ENCODE assay signal across 9 cellular contexts in genomic region chr16:47258874-47259461, GRCh38.
DNase-seq lines count a peak whose midpoint lies in the region; ATAC-seq and TF ChIP-seq lines count a peak whose summit lies in the region.
"Had no signal": no experiment of that assay in that cellular context is flagged by ENCODE, and none has a peak within 500 bp of the region (broad histone marks: within the 10 kb centered on the region; RNA-seq: fewer than 3 reads in every experiment).

No MANE protein-coding gene starts in this region.

- H3K27ac ChIP-seq in GM23338 (ENCODE audit: low read depth) (no peak overlapping the region), PC-3 (ENCODE audit: low read length) (no peak overlapping the region), stomach (no peak overlapping the region)
- H3K27ac ChIP-seq: BLaER1 treated with 17β-estradiol and CSF1 and Interleukin-3, amounts not matched to agents 10 nM and 100 nM had no signal

- no peak overlapping the region for H3K9ac ChIP-seq in PC-3 (ENCODE audit: low read length)
- H3K9ac ChIP-seq: BLaER1 treated with 17β-estradiol and CSF1 and Interleukin-3, amounts not matched to agents 10 nM and 100 nM had no signal

- peak; percentile 1 for DNase-seq in NCI-H2107 treated with DMSO at 0.1 percent for 48 hours (lab: John Stamatoyannopoulos, UW; ENCODE audit: unreplicated experiment)
- DNase-seq in NCI-H2107 (lab: John Stamatoyannopoulos, UW) = no peak
- DNase-seq in GM23338 (ENCODE audit: low spot score) = peak; percentile 71
- peak; percentile 46 for DNase-seq in PC-3
- peak; percentile 1 for DNase-seq in fibroblast of gingiva (ENCODE audit: low read depth)
- DNase-seq in stomach = no peak
- DNase-seq in activated T-helper 1 cell treated with anti-CD3 and anti-CD28 coated beads, Interleukin-12 subunit alpha, Interleukin-12 subunit beta, Interleukin-2, Interleukin-4 antibody, amounts not matched to agents 30 ng/mL and 10 ng/mL and 1 ng/mL, durations not matched to agents 14 hours and 24 hours and 36 hours (ENCODE audit: low spot score) = no peak
- no peak for DNase-seq in NCI-H2029 (lab: John Stamatoyannopoulos, UW)

- H3K4me2 ChIP-seq in GM23338 (no peak overlapping the region), PC-3 (ENCODE audit: low read length) (no peak overlapping the region)
- H3K4me2 ChIP-seq: BLaER1 treated with 17β-estradiol and CSF1 and Interleukin-3, amounts not matched to agents 10 nM and 100 nM had no signal

- BruUV-seq in PC-3 (replicated peaks; lab: Mats Ljungman, UMichigan) = no TSS peak

- H4K20me1 ChIP-seq in GM23338 (replicated peaks; ENCODE audit: insufficient read depth) (no peaks in the 10 kb centered on the region), PC-3 (ENCODE audit: low read length) (no peaks in the 10 kb centered on the region)
- H4K20me1 ChIP-seq: BLaER1 treated with 17β-estradiol and CSF1 and Interleukin-3, amounts not matched to agents 10 nM and 100 nM had no signal

- no peaks in the 10 kb centered on the region for H3K4me1 ChIP-seq in GM23338 (ENCODE audit: insufficient read depth)
- no peaks in the 10 kb centered on the region for H3K4me1 ChIP-seq in PC-3 (ENCODE audit: insufficient read depth, low read length)
- H3K4me1 ChIP-seq in stomach = no peaks in the 10 kb centered on the region
- H3K4me1 ChIP-seq: BLaER1 treated with 17β-estradiol and CSF1 and Interleukin-3, amounts not matched to agents 10 nM and 100 nM had no signal

- TF ChIP-seq CTCF in GM23338 (conservative IDR thresholded peaks at IDR 0.05; ENCODE audit: low read depth in 2 of 2) (peak; percentile 69 to 83), PC-3 (conservative IDR thresholded peaks at IDR 0.05; ENCODE audit: low read depth, low read length) (peak; percentile 65), stomach (IDR thresholded peaks at IDR 0.05) (peak in 4 of 7 experiments; percentile 17 to 45 (median 43))

- no peaks in the 10 kb centered on the region for H3K9me2 ChIP-seq in GM23338 (ENCODE audit: insufficient read depth)
- H3K9me2 ChIP-seq in PC-3 (replicated peaks; ENCODE audit: low read length) = no peaks in the 10 kb centered on the region

- 64 to 82% (median 70%) methylated on average over 2 of the region's 2 CpGs for WGBS in stomach, 5 donors

- H3K4me3 ChIP-seq in GM23338 (no peak overlapping the region), PC-3 (ENCODE audit: low read length) (no peak overlapping the region), stomach (no peak overlapping the region)
- H3K4me3 ChIP-seq: BLaER1 treated with 17β-estradiol and CSF1 and Interleukin-3, amounts not matched to agents 10 nM and 100 nM had no signal

- TF ChIP-seq EP300 in stomach (IDR thresholded peaks at IDR 0.05) = no peak

- no peak for TF ChIP-seq POLR2A in stomach (IDR thresholded peaks at IDR 0.05)

- H3F3A ChIP-seq in GM23338 (replicated peaks; ENCODE audit: low read depth) = no peaks in the 10 kb centered on the region
- H3F3A ChIP-seq in PC-3 (ENCODE audit: low read length, unreplicated experiment) = no peaks in the 10 kb centered on the region

- H3K36me3 Mint-ChIP-seq in GM23338 (ENCODE audit: low read depth) = no peaks in the 10 kb centered on the region; the same call in 2 of the 3 replicates
- H3K36me3 Mint-ChIP-seq in activated T-helper 1 cell treated with anti-CD3 and anti-CD28 coated beads, Interleukin-12 subunit alpha, Interleukin-12 subunit beta, Interleukin-2, Interleukin-4 antibody, amounts not matched to agents 30 ng/mL and 10 ng/mL and 1 ng/mL, durations not matched to agents 14 hours and 24 hours and 36 hours (ENCODE audit: low read depth) = peaks cover 7% of the 10 kb centered on the region

- H3K36me3 ChIP-seq in GM23338 (ENCODE audit: insufficient read depth) (no peaks in the 10 kb centered on the region), PC-3 (ENCODE audit: low read depth, low read length) (no peaks in the 10 kb centered on the region), stomach (peaks cover 11 to 42% (median 40%) of the 10 kb centered on the region in 4 donors)

- H2AFZ ChIP-seq in GM23338 (no peak overlapping the region), PC-3 (ENCODE audit: low read length) (no peak overlapping the region)

- no peaks in the 10 kb centered on the region for H3K4me1 Mint-ChIP-seq in GM23338
- H3K4me1 Mint-ChIP-seq in activated T-helper 1 cell treated with anti-CD3 and anti-CD28 coated beads, Interleukin-12 subunit alpha, Interleukin-12 subunit beta, Interleukin-2, Interleukin-4 antibody, amounts not matched to agents 30 ng/mL and 10 ng/mL and 1 ng/mL, durations not matched to agents 14 hours and 24 hours and 36 hours (ENCODE audit: low read depth) = no peaks in the 10 kb centered on the region

- H3K9me3 ChIP-seq in PC-3 (ENCODE audit: low read length) (no peaks in the 10 kb centered on the region), stomach (no peaks in the 10 kb centered on the region)
- H3K9me3 ChIP-seq: BLaER1 treated with 17β-estradiol and CSF1 and Interleukin-3, amounts not matched to agents 10 nM and 100 nM had no signal

- POLR2A ChIA-PET in PC-3 (lab: Charles Lee; ENCODE audit: unreplicated experiment) = no interaction called here

- no peaks in the 10 kb centered on the region for H3K27me3 Mint-ChIP-seq in GM23338 (ENCODE audit: insufficient read depth, low read depth, poor library complexity)
- H3K27me3 Mint-ChIP-seq in activated T-helper 1 cell treated with anti-CD3 and anti-CD28 coated beads, Interleukin-12 subunit alpha, Interleukin-12 subunit beta, Interleukin-2, Interleukin-4 antibody, amounts not matched to agents 30 ng/mL and 10 ng/mL and 1 ng/mL, durations not matched to agents 14 hours and 24 hours and 36 hours (ENCODE audit: insufficient read depth) = no peaks in the 10 kb centered on the region

- ATAC-seq in GM23338 = peak; percentile 57; the same call in 2 of the 3 replicates
- ATAC-seq in PC-3 = no peak; the same call in 1 of the 2 replicates

- CTCF ChIA-PET in PC-3 (lab: Charles Lee) = interaction anchor here (0.6 kb wide), 1 partner anchor 906 kb away, joined by 3 read pairs; no protein-coding TSS in a partner anchor

- no peaks in the 10 kb centered on the region for H3K79me2 ChIP-seq in GM23338 (replicated peaks; ENCODE audit: insufficient read depth)
- no peaks in the 10 kb centered on the region for H3K79me2 ChIP-seq in PC-3 (ENCODE audit: low read length)

- H3K4me3 Mint-ChIP-seq in GM23338 = no peak overlapping the region
- H3K4me3 Mint-ChIP-seq in activated T-helper 1 cell treated with anti-CD3 and anti-CD28 coated beads, Interleukin-12 subunit alpha, Interleukin-12 subunit beta, Interleukin-2, Interleukin-4 antibody, amounts not matched to agents 30 ng/mL and 10 ng/mL and 1 ng/mL, durations not matched to agents 14 hours and 24 hours and 36 hours = no peak overlapping the region

- no peak overlapping the region for H3K27ac Mint-ChIP-seq in GM23338
- H3K27ac Mint-ChIP-seq in activated T-helper 1 cell treated with anti-CD3 and anti-CD28 coated beads, Interleukin-12 subunit alpha, Interleukin-12 subunit beta, Interleukin-2, Interleukin-4 antibody, amounts not matched to agents 30 ng/mL and 10 ng/mL and 1 ng/mL, durations not matched to agents 14 hours and 24 hours and 36 hours = no peak overlapping the region

- H3K27me3 ChIP-seq in GM23338 (ENCODE audit: insufficient read depth) (no peaks in the 10 kb centered on the region), PC-3 (ENCODE audit: low read length) (no peaks in the 10 kb centered on the region), stomach (no peaks in the 10 kb centered on the region)
- H3K27me3 ChIP-seq: BLaER1 treated with 17β-estradiol and CSF1 and Interleukin-3, amounts not matched to agents 10 nM and 100 nM had no signal

- intact Hi-C loops in PC-3 (cut with micrococcal nuclease) = loop anchor here (5.0 kb wide), 2 partner anchors 793 to 908 kb away; no protein-coding TSS in a partner anchor
- intact Hi-C loops in stomach (cut with DNase I; ENCODE audit: low total_unique reads) = no loop called here
- intact Hi-C loops in activated T-helper 1 cell treated with anti-CD3 and anti-CD28 coated beads, Interleukin-12 subunit alpha, Interleukin-12 subunit beta, Interleukin-2, Interleukin-4 antibody, amounts not matched to agents 30 ng/mL and 10 ng/mL and 1 ng/mL, durations not matched to agents 14 hours and 24 hours and 36 hours (cut with micrococcal nuclease) = loop anchor here (5.0 to 10.0 kb wide), 2 partner anchors 796 to 908 kb away; no protein-coding TSS in a partner anchor

- H3K9me3 Mint-ChIP-seq in GM23338 = no peaks in the 10 kb centered on the region
- H3K9me3 Mint-ChIP-seq in activated T-helper 1 cell treated with anti-CD3 and anti-CD28 coated beads, Interleukin-12 subunit alpha, Interleukin-12 subunit beta, Interleukin-2, Interleukin-4 antibody, amounts not matched to agents 30 ng/mL and 10 ng/mL and 1 ng/mL, durations not matched to agents 14 hours and 24 hours and 36 hours = no peaks in the 10 kb centered on the region

TF ChIP-seq in GM23338, 12 proteins besides CTCF, POLR2A, EP300 and RAD21:
- no peak for TF ChIP-seq JUNB (IDR thresholded peaks at IDR 0.05; ENCODE audit: unreplicated experiment)
- no peak for TF ChIP-seq STAT1 (IDR thresholded peaks at IDR 0.05; ENCODE audit: unreplicated experiment)
- TF ChIP-seq NANOG (IDR thresholded peaks at IDR 0.05; ENCODE audit: borderline replicate concordance) = no peak
- no peak for TF ChIP-seq ZNF114 (CRISPR knock-in tag; IDR thresholded peaks at IDR 0.05)
- TF ChIP-seq EZH2 (IDR thresholded peaks at IDR 0.05; ENCODE audit: low read depth, unreplicated experiment) = no peak

Comparison
In these comparisons a context has a peak if more than half of its experiments do, and no peak if none do; other contexts are left out.
1. DNase-seq: peak in NCI-H2107 treated with DMSO at 0.1 percent for 48 hours (single experiment), GM23338 (single experiment), PC-3 (single experiment) and fibroblast of gingiva (single experiment); none in NCI-H2107 (single experiment), stomach (single experiment), activated T-helper 1 cell treated with anti-CD3 and anti-CD28 coated beads, Interleukin-12 subunit alpha, Interleukin-12 subunit beta, Interleukin-2, Interleukin-4 antibody, amounts not matched to agents 30 ng/mL and 10 ng/mL and 1 ng/mL, durations not matched to agents 14 hours and 24 hours and 36 hours (single experiment) and NCI-H2029 (single experiment).
2. Peak in every context shown above with its lines, with median percentiles within 50 percentile points of each other: CTCF ChIP-seq.